Comparison of ENCODE assay signal across 20 cellular contexts in genomic region chr2:71824436-71824835, GRCh38.
A peak's percentile ranks its signal among the peaks of the same experiment; 100 is the strongest.
DNase-seq lines count a peak whose midpoint lies in the region; ATAC-seq, FAIRE-seq and TF ChIP-seq lines count a peak whose summit lies in the region.
"Had no signal": no experiment of that assay in that cellular context is flagged by ENCODE, and none has a peak within 500 bp of the region (broad histone marks: within the 10 kb centered on the region; RNA-seq: fewer than 3 reads in every experiment).

No MANE protein-coding gene starts in this region.

- H3K27me3 ChIP-seq in right lobe of liver (no peaks in the 10 kb centered on the region), HepG2 (ENCODE audit: control insufficient read depth in 1 of 2, insufficient read depth in 2 of 2, low read length in 2 of 2) (peaks cover 0 to 17% of the 10 kb centered on the region in 2 experiments; a peak in 2 of 5 replicates), Karpas-422 (ENCODE audit: low read length) (no peaks in the 10 kb centered on the region)
- H3K27me3 ChIP-seq: BLaER1 had no signal

- intact Hi-C loops in right lobe of liver (cut with DNase I) (no loop called here), HepG2 (cut with micrococcal nuclease; ENCODE audit: unreplicated experiment) (no loop called here)

- H3K36me3 Mint-ChIP-seq in stimulated activated naive B cell treated with anti-CD40 and anti-IgM and Interleukin-4, amounts not matched to agents 10 μg/mL and 1 μg/mL and 100 μg/mL, for 72 hours, result no peaks in the 10 kb centered on the region
- H3K36me3 Mint-ChIP-seq: CD14-positive monocyte; CD4-positive, alpha-beta memory T cell had no signal

- H3K9me3 ChIP-seq in right lobe of liver (no peaks in the 10 kb centered on the region), HepG2 (ENCODE audit: low read length) (no peaks in the 10 kb centered on the region), Karpas-422 (ENCODE audit: low read length) (no peaks in the 10 kb centered on the region)
- H3K9me3 ChIP-seq: BLaER1 had no signal

- H3K36me3 ChIP-seq in right lobe of liver (no peaks in the 10 kb centered on the region), HepG2 (replicated peaks in 1 of 2; ENCODE audit: control insufficient read depth in 1 of 2, insufficient read depth in 2 of 2, low read length in 2 of 2) (no peaks in the 10 kb centered on the region), Karpas-422 (ENCODE audit: insufficient read depth, low read length) (no peaks in the 10 kb centered on the region)
- H3K36me3 ChIP-seq: BLaER1 had no signal

- H3K4me1 ChIP-seq in right lobe of liver (peaks cover 0 to 15% (median 7%) of the 10 kb centered on the region in 4 donors), HepG2 (ENCODE audit: insufficient read depth, low read length) (no peaks in the 10 kb centered on the region), Karpas-422 (ENCODE audit: low read length) (no peaks in the 10 kb centered on the region)
- H3K4me1 ChIP-seq: BLaER1 had no signal

- H4K20me1 ChIP-seq in HepG2 (ENCODE audit: insufficient read depth, low read length), result no peaks in the 10 kb centered on the region
- H4K20me1 ChIP-seq in Karpas-422 (ENCODE audit: insufficient read depth, low read depth, low read length), result no peaks in the 10 kb centered on the region
- H4K20me1 ChIP-seq: BLaER1 had no signal

- H2AFZ ChIP-seq in HepG2 (ENCODE audit: low read length), result no peak overlapping the region
- no peak overlapping the region for H2AFZ ChIP-seq in Karpas-422 (ENCODE audit: low read length)

- no peak for DNase-seq in right lobe of liver
- no peak for DNase-seq in HepG2 (ENCODE audit: low spot score)
- peak; percentile 20 for DNase-seq in epithelial cell of prostate (ENCODE audit: low read depth, low spot score)
- DNase-seq in left lobe of liver (ENCODE audit: low spot score), result no peak
- no peak for DNase-seq in stimulated activated naive B cell treated with anti-CD40 and anti-IgM and Interleukin-4, amounts not matched to agents 10 μg/mL and 1 μg/mL and 100 μg/mL, for 72 hours
- no peak for DNase-seq in Karpas-422
- no peak for DNase-seq in NCI-H2227 (lab: John Stamatoyannopoulos, UW; ENCODE audit: unreplicated experiment)
- DNase-seq: 8988T; CD4-positive, alpha-beta memory T cell; DMS153; DMS79; GDM1; GOT3; H7; IMR-90 had no signal

- no peak overlapping the region for H3K4me3 Mint-ChIP-seq in stimulated activated naive B cell treated with anti-CD40 and anti-IgM and Interleukin-4, amounts not matched to agents 10 μg/mL and 1 μg/mL and 100 μg/mL, for 72 hours
- H3K4me3 Mint-ChIP-seq: CD14-positive monocyte; CD4-positive, alpha-beta memory T cell had no signal

- no peak for TF ChIP-seq EP300 in HepG2 (IDR thresholded peaks at IDR 0.05; ENCODE audit: low read depth in 2 of 2, low read length in 2 of 2)
- TF ChIP-seq EP300 in HepG2 (CRISPR knock-in tag; IDR thresholded peaks at IDR 0.05; ENCODE audit: borderline replicate concordance), result no peak

- POLR2A ChIA-PET in HepG2 (lab: Yijun Ruan, JAX), result no interaction called here

- ATAC-seq in right lobe of liver (peak in 3 of 4 donors; percentile 21 to 44 (median 40)), HepG2 (no peak), left lobe of liver (peak; percentile 37), GM18861 (IDR thresholded peaks at IDR 0.05; ENCODE audit: unreplicated experiment) (no peak)
- no peak for ATAC-seq in stimulated activated naive B cell treated with anti-CD40 and anti-IgM and Interleukin-4, amounts not matched to agents 10 μg/mL and 1 μg/mL and 100 μg/mL, for 72 hours (replicated peaks)

- in situ Hi-C loops in HepG2 (cut with HindIII; ENCODE audit: extremely low pct_ligation_motif_present, low pct_unique_long_range_greater_than_20kb), result loop anchor here (25.0 kb wide), 1 partner anchor 763 kb away; no protein-coding TSS in a partner anchor

- peaks cover 4 to 7% of the 10 kb centered on the region in 2 donors for H3K27me3 Mint-ChIP-seq in stimulated activated naive B cell treated with anti-CD40 and anti-IgM and Interleukin-4, amounts not matched to agents 10 μg/mL and 1 μg/mL and 100 μg/mL, for 72 hours

- CTCF ChIA-PET in HepG2 (lab: Yijun Ruan, JAX; ENCODE audit: low intra/inter-chr PET ratio, low total read pairs), result no interaction called here

- no peak overlapping the region for H3K27ac Mint-ChIP-seq in stimulated activated naive B cell treated with anti-CD40 and anti-IgM and Interleukin-4, amounts not matched to agents 10 μg/mL and 1 μg/mL and 100 μg/mL, for 72 hours
- H3K27ac Mint-ChIP-seq: CD4-positive, alpha-beta memory T cell had no signal

- 54% methylated on average over 2 of the region's 2 CpGs for WGBS in right lobe of liver (ENCODE audit: insufficient coverage, low coverage, low lambda C conversion rate, missing lambda C conversion rate)
- WGBS in HepG2 (ENCODE audit: low lambda C conversion rate), result 34% methylated on average over 2 of the region's 2 CpGs

- H3K27ac ChIP-seq in right lobe of liver (no peak overlapping the region), HepG2 (ENCODE audit: extremely low read length, insufficient read depth, low read length) (no peak overlapping the region), epithelial cell of prostate (peak overlapping the region; percentile 35), Karpas-422 (ENCODE audit: low read length) (no peak overlapping the region)
- H3K27ac ChIP-seq: BLaER1 had no signal

- H3K79me2 ChIP-seq in HepG2 (ENCODE audit: insufficient read depth, low read length), result no peaks in the 10 kb centered on the region
- no peaks in the 10 kb centered on the region for H3K79me2 ChIP-seq in Karpas-422 (ENCODE audit: low read length)

- no peaks in the 10 kb centered on the region for H3K4me1 Mint-ChIP-seq in stimulated activated naive B cell treated with anti-CD40 and anti-IgM and Interleukin-4, amounts not matched to agents 10 μg/mL and 1 μg/mL and 100 μg/mL, for 72 hours
- H3K4me1 Mint-ChIP-seq: CD14-positive monocyte; CD4-positive, alpha-beta memory T cell had no signal

- no TSS peak for BruUV-seq in HepG2 (replicated peaks; lab: Mats Ljungman, UMichigan)

- TF ChIP-seq POLR2A in right lobe of liver (IDR thresholded peaks at IDR 0.05), result no peak
- no peak for TF ChIP-seq POLR2A in HepG2 (IDR thresholded peaks at IDR 0.05; ENCODE audit: insufficient read depth in 1 of 2, low read depth in 2 of 2, low read length in 2 of 2)

- H3K9ac ChIP-seq in HepG2 (ENCODE audit: insufficient read depth, low read depth, low read length), result no peak overlapping the region
- no peak overlapping the region for H3K9ac ChIP-seq in Karpas-422 (ENCODE audit: low read length)
- H3K9ac ChIP-seq: BLaER1 had no signal

- TF ChIP-seq CTCF in right lobe of liver (IDR thresholded peaks at IDR 0.05) (no peak), HepG2 (CRISPR knock-in tag; IDR thresholded peaks at IDR 0.05) (no peak)

- H3K9me3 Mint-ChIP-seq in stimulated activated naive B cell treated with anti-CD40 and anti-IgM and Interleukin-4, amounts not matched to agents 10 μg/mL and 1 μg/mL and 100 μg/mL, for 72 hours, result peaks cover 5 to 9% of the 10 kb centered on the region in 2 donors

- no peak overlapping the region for H3K4me2 ChIP-seq in HepG2 (ENCODE audit: low read depth, low read length)
- H3K4me2 ChIP-seq in Karpas-422 (ENCODE audit: low read depth, low read length, poor library complexity, severe bottlenecking), result no peak overlapping the region
- H3K4me2 ChIP-seq: BLaER1 had no signal

- no peak for TF ChIP-seq RAD21 in HepG2 (CRISPR knock-in tag; IDR thresholded peaks at IDR 0.05)

- no peaks in the 10 kb centered on the region for H3K9me2 ChIP-seq in Karpas-422 (replicated peaks; ENCODE audit: insufficient read depth, low read length)

- H3K4me3 ChIP-seq in right lobe of liver (no peak overlapping the region), HepG2 (replicated peaks in 1 of 3; ENCODE audit: insufficient read depth in 1 of 3, low read depth in 2 of 3, low read length in 3 of 3) (no peak overlapping the region), Karpas-422 (ENCODE audit: low read length) (no peak overlapping the region)
- H3K4me3 ChIP-seq: BLaER1 had no signal

- FAIRE-seq in HepG2 (lab: Jason Lieb, UNC), result no peak
- FAIRE-seq: GM12892, GM18507 had no signal

TF ChIP-seq in HepG2, 621 proteins besides CTCF, POLR2A, EP300 and RAD21 (continues in another document):
- TF ChIP-seq FUBP1 (CRISPR knock-in tag; IDR thresholded peaks at IDR 0.05; ENCODE audit: borderline replicate concordance), result no peak
- TF ChIP-seq ZFP62 (CRISPR knock-in tag; IDR thresholded peaks at IDR 0.05), result no peak
- TF ChIP-seq MTF2 (CRISPR knock-in tag; IDR thresholded peaks at IDR 0.05; ENCODE audit: borderline replicate concordance), result no peak

Comparison
In these comparisons a context has a peak if more than half of its experiments do, and no peak if none do; other contexts are left out.
1. ATAC-seq: peak in right lobe of liver (3 of 4) and left lobe of liver (single experiment); none in HepG2 (single experiment), GM18861 (single experiment) and stimulated activated naive B cell treated with anti-CD40 and anti-IgM and Interleukin-4, amounts not matched to agents 10 μg/mL and 1 μg/mL and 100 μg/mL, for 72 hours (0 of 2).